In the genomic region with DNA sequence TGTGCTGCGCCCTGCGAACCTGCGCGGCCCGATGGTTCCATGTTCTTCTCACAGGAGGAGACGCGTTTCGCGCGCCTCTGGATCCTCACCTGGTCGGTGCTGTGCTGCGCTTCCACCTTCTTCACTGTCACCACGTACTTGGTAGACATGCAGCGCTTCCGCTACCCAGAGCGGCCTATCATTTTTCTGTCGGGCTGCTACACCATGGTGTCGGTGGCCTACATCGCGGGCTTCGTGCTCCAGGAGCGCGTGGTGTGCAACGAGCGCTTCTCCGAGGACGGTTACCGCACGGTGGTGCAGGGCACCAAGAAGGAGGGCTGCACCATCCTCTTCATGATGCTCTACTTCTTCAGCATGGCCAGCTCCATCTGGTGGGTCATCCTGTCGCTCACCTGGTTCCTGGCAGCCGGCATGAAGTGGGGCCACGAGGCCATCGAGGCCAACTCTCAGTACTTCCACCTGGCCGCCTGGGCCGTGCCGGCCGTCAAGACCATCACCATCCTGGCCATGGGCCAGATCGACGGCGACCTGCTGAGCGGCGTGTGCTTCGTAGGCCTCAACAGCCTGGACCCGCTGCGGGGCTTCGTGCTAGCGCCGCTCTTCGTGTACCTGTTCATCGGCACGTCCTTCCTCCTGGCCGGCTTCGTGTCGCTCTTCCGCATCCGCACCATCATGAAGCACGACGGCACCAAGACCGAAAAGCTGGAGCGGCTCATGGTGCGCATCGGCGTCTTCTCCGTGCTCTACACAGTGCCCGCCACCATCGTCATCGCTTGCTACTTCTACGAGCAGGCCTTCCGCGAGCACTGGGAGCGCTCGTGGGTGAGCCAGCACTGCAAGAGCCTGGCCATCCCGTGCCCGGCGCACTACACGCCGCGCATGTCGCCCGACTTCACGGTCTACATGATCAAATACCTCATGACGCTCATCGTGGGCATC, we compare ENCODE assay signal across 10 cellular contexts. TPM values are rescaled to one million over a fixed set of nuclear protein-coding genes. Genes with fewer than 3 reads are reported as not detected.
DNase-seq lines count a peak whose midpoint lies in the region; ATAC-seq and TF ChIP-seq lines count a peak whose summit lies in the region.
"Had no signal": no experiment of that assay in that cellular context is flagged by ENCODE, and none has a peak within 500 bp of the region (broad histone marks: within the 10 kb centered on the region; RNA-seq: fewer than 3 reads in every experiment).

No MANE protein-coding gene starts in this region.

- CTCF ChIA-PET in Caco-2 (lab: Charles Lee), result no interaction called here
- CTCF ChIA-PET in T-cell (lab: Charles Lee), result no interaction called here

- DNase-seq in Caco-2 (no peak), T-cell (peak in 1 of 34 experiments; percentile 5), fibroblast of the aortic adventitia (ENCODE audit: low read depth) (no peak), retinal pigment epithelial cell (ENCODE audit: low read depth) (no peak), superior temporal gyrus (ENCODE audit: extremely low spot score) (no peak), Kasumi-1 (lab: John Stamatoyannopoulos, UW) (no peak), NCI-H1436 (lab: John Stamatoyannopoulos, UW) (no peak)
- DNase-seq: cortex of kidney; stimulated activated CD4-positive, alpha-beta T cell treated with anti-CD3 and anti-CD28 coated beads, Interleukin-12 subunit alpha, Interleukin-12 subunit beta, amount 100 ng/mL, for 4 hours had no signal

- H3K4me1 ChIP-seq in Caco-2, result peaks cover 48% of the 10 kb centered on the region

- peak overlapping the region; percentile 93 for H3K4me3 Mint-ChIP-seq in Caco-2 (ENCODE audit: unreplicated experiment)
- peak overlapping the region; percentile 70 to 90 (median 80) for H3K4me3 Mint-ChIP-seq in T-cell

- H3K9me3 Mint-ChIP-seq in Caco-2 (ENCODE audit: unreplicated experiment), result no peaks in the 10 kb centered on the region
- H3K9me3 Mint-ChIP-seq in T-cell, result no peaks in the 10 kb centered on the region

- TF ChIP-seq CTCF in Caco-2 (IDR thresholded peaks at IDR 0.05; ENCODE audit: insufficient read depth in 1 of 2, low read depth in 1 of 2, low read length in 1 of 2, severe bottlenecking in 1 of 2, unreplicated experiment in 1 of 2) (no peak), fibroblast of the aortic adventitia (IDR thresholded peaks at IDR 0.05; ENCODE audit: insufficient read depth, low read length) (no peak), retinal pigment epithelial cell (conservative IDR thresholded peaks at IDR 0.05; ENCODE audit: low read depth, low read length) (no peak)

- H3K4me1 Mint-ChIP-seq in Caco-2 (ENCODE audit: low read depth, unreplicated experiment), result peaks cover 30% of the 10 kb centered on the region
- peaks cover 26 to 32% (median 26%) of the 10 kb centered on the region in 3 donors for H3K4me1 Mint-ChIP-seq in T-cell

- no peaks in the 10 kb centered on the region for H3K27me3 Mint-ChIP-seq in Caco-2 (ENCODE audit: insufficient read depth, unreplicated experiment)
- H3K27me3 Mint-ChIP-seq in T-cell, result peaks cover 71 to 81% of the 10 kb centered on the region in 2 donors

- H3K27me3 ChIP-seq in Caco-2 (replicated peaks; ENCODE audit: control insufficient read depth, insufficient read depth, low read length), result no peaks in the 10 kb centered on the region

- no peak overlapping the region for H3K4me3 ChIP-seq in Caco-2 (ENCODE audit: low read depth, low read length)
- peak overlapping the region; percentile 81 for H3K4me3 ChIP-seq in fibroblast of the aortic adventitia (ENCODE audit: low read depth, low read length)
- peak overlapping the region; percentile 71 for H3K4me3 ChIP-seq in retinal pigment epithelial cell (ENCODE audit: low read length)

- intact Hi-C loops in Caco-2 (cut with micrococcal nuclease; ENCODE audit: unreplicated experiment), result no loop called here

- no TSS peak for BruUV-seq in Caco-2 (replicated peaks; lab: Mats Ljungman, UMichigan)

- H3K36me3 ChIP-seq in Caco-2 (ENCODE audit: control insufficient read depth, insufficient read depth, low read length), result no peaks in the 10 kb centered on the region; the same call in 1 of the 2 replicates

- H3K27ac Mint-ChIP-seq in Caco-2 (ENCODE audit: unreplicated experiment) (peak overlapping the region; percentile 97), T-cell (peak overlapping the region in 1 of 2 donors; percentile 43)

- H3K36me3 Mint-ChIP-seq in Caco-2 (ENCODE audit: insufficient read depth, unreplicated experiment) (peaks cover 27% of the 10 kb centered on the region), T-cell (no peaks in the 10 kb centered on the region)

- POLR2A ChIA-PET in Caco-2 (lab: Charles Lee) (no interaction called here), T-cell (lab: Charles Lee) (no interaction called here)

- no peaks in the 10 kb centered on the region; the same call in 1 of the 2 replicates for H3K9me3 ChIP-seq in Caco-2

- ATAC-seq in T-cell (replicated peaks in 1 of 4), result no peak
- ATAC-seq in HG03097 (IDR thresholded peaks at IDR 0.05; ENCODE audit: low FRiP score, unreplicated experiment), result no peak

RNA-seq across cellular contexts. Expression of a gene that starts 1.3 kb away (rescaled TPM):
- total RNA-seq in Caco-2 (2022), result 36.4 and 39.5 TPM in 2 replicates
- under 1 TPM in 3 of 5 donors, not detected in 2; 0.20 to 0.38 (median 0.38) TPM for total RNA-seq in T-cell
- 1.8 and 16.4 TPM in 2 replicates for total RNA-seq in fibroblast of the aortic adventitia (ENCODE audit: low replicate concordance)

RNA-seq across cellular contexts. Expression of a gene that starts 55.4 kb away (rescaled TPM):
- total RNA-seq in Caco-2 (2022) (53.4 and 55.5 TPM in 2 replicates), T-cell (10 to 100 TPM; 68.1 to 86.0 (median 69.0) TPM), fibroblast of the aortic adventitia (ENCODE audit: low replicate concordance) (23.3 and 29.4 TPM in 2 replicates)
